In genomic region chr2:75595541-75596395, GRCh38 we compare ENCODE assay signal across 12 cellular contexts.
DNase-seq lines count a peak whose midpoint lies in the region; TF ChIP-seq lines count a peak whose summit lies in the region.
"Had no signal": no experiment of that assay in that cellular context is flagged by ENCODE, and none has a peak within 500 bp of the region (broad histone marks: within the 10 kb centered on the region; RNA-seq: fewer than 3 reads in every experiment).

No MANE protein-coding gene starts in this region.

- H3K27ac ChIP-seq in ACC112 (ENCODE audit: low read depth, low read length) = peak overlapping the region; percentile 93
- H3K27ac ChIP-seq: BLaER1 had no signal

- H3K36me3 ChIP-seq in ACC112 (ENCODE audit: insufficient read depth, low read length) = no peaks in the 10 kb centered on the region
- H3K36me3 ChIP-seq: BLaER1 had no signal

- H3K27me3 ChIP-seq in ACC112 (ENCODE audit: insufficient read depth, low read length) = no peaks in the 10 kb centered on the region
- H3K27me3 ChIP-seq: BLaER1 had no signal

- H3K4me3 ChIP-seq in ACC112 (ENCODE audit: low read depth, low read length) (no peak overlapping the region), HFF-Myc (replicated peaks; ENCODE audit: low read depth, low read length) (no peak overlapping the region)
- H3K4me3 ChIP-seq: BLaER1 had no signal

- no peaks in the 10 kb centered on the region for H3K79me2 ChIP-seq in ACC112 (ENCODE audit: control insufficient read depth, insufficient read depth, low read length, unreplicated experiment)

- peaks cover 42% of the 10 kb centered on the region for H3K4me1 ChIP-seq in ACC112 (ENCODE audit: control insufficient read depth, insufficient read depth, low read length, unreplicated experiment)
- H3K4me1 ChIP-seq: BLaER1 had no signal

- H2AFZ ChIP-seq in ACC112 (ENCODE audit: low read length, unreplicated experiment) = peak overlapping the region; percentile 71

- peak; percentile 69 for DNase-seq in HFF-Myc (ENCODE audit: extremely low read depth, low read depth)
- peak; percentile 85 for DNase-seq in astrocyte of the hippocampus (ENCODE audit: low read depth, low spot score)
- peak; percentile 91 for DNase-seq in iris pigment epithelial cell (ENCODE audit: low read depth)
- DNase-seq in stimulated activated CD4-positive, alpha-beta T cell treated with anti-CD3 and anti-CD28 coated beads, Interleukin-12 subunit alpha, Interleukin-12 subunit beta, amount 100 ng/mL, for 4 hours = no peak
- DNase-seq in COLO668 (lab: John Stamatoyannopoulos, UW; ENCODE audit: unreplicated experiment) = no peak
- DNase-seq in T-helper 1 cell = no peak
- no peak for DNase-seq in stimulated activated CD4-positive, alpha-beta T cell treated with anti-CD3 and anti-CD28 coated beads, Interleukin-15, amount 100 ng/mL, for 24 hours
- DNase-seq: activated CD4-positive, alpha-beta T cell treated with anti-CD3 and anti-CD28 coated beads, Interleukin-2, amount 50 U/mL, for 1 hour; activated naive CD4-positive, alpha-beta T cell; T-cell had no signal

- no peak for TF ChIP-seq CTCF in HFF-Myc (IDR thresholded peaks at IDR 0.05; ENCODE audit: low read depth, low read length, missing control alignments)

Comparison
In these comparisons a context has a peak if more than half of its experiments do, and no peak if none do; other contexts are left out.
1. DNase-seq: peak in HFF-Myc (single experiment), astrocyte of the hippocampus (single experiment) and iris pigment epithelial cell (single experiment); none in stimulated activated CD4-positive, alpha-beta T cell treated with anti-CD3 and anti-CD28 coated beads, Interleukin-12 subunit alpha, Interleukin-12 subunit beta, amount 100 ng/mL, for 4 hours (single experiment), COLO668 (single experiment), T-helper 1 cell (0 of 5) and stimulated activated CD4-positive, alpha-beta T cell treated with anti-CD3 and anti-CD28 coated beads, Interleukin-15, amount 100 ng/mL, for 24 hours (single experiment).